24 cellular contexts compared by ENCODE assay signal in the genomic region with DNA sequence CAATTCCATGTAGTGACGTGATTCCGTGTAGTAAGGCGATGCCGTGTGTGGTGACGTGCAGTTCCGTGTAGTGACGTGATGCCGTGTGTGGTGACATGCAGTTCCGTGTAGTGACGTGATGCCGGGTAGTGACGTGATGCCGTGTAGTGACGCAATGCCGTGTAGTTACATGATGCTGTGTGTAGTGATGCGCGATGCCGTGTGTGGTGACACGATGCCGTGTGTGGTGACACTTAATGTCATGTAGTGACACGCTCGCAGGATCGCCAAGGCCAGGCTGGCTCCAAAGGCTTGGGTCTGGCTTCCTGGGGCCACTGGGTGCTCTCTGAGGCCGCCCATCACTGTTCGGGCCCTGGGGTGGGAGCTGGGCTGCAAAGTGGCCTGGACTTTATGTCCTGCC. TPM values are rescaled to one million over a fixed set of nuclear protein-coding genes. Genes with fewer than 3 reads are reported as not detected.
DNase-seq lines count a peak whose midpoint lies in the region; ATAC-seq and TF ChIP-seq lines count a peak whose summit lies in the region.
"Had no signal": no experiment of that assay in that cellular context is flagged by ENCODE, and none has a peak within 500 bp of the region (broad histone marks: within the 10 kb centered on the region; RNA-seq: fewer than 3 reads in every experiment).

No MANE protein-coding gene starts in this region.

- peaks cover 53% of the 10 kb centered on the region for H3K4me1 ChIP-seq in cardiac muscle cell (ENCODE audit: low read depth)
- H3K4me1 ChIP-seq in vagina: peaks cover 58% of the 10 kb centered on the region

- H3K27ac Mint-ChIP-seq in activated naive CD8-positive, alpha-beta T cell treated with anti-CD3 and anti-CD28 coated beads, Interleukin-2, amount 10 ng/mL, durations not matched to agents 7 days and 5 days: peak overlapping the region; percentile 6
- H3K27ac Mint-ChIP-seq in activated naive CD8-positive, alpha-beta T cell treated with anti-CD3 and anti-CD28 coated beads, Interleukin-2, amount 50 U/mL, for 24 hours: no peak overlapping the region
- peak overlapping the region; percentile 61 to 90 (median 81) for H3K27ac Mint-ChIP-seq in nephron
- no peak overlapping the region for H3K27ac Mint-ChIP-seq in activated T-cell treated with anti-CD3 and anti-CD28 coated beads, Interleukin-2, amount 50 U/mL, for 72 hours
- H3K27ac Mint-ChIP-seq: activated B cell treated with CpG ODN at 0.5 μM for 24 hours; CD8-positive, alpha-beta T cell had no signal

- H3K27me3 Mint-ChIP-seq in activated naive CD8-positive, alpha-beta T cell treated with anti-CD3 and anti-CD28 coated beads, Interleukin-2, amount 10 ng/mL, durations not matched to agents 7 days and 5 days: no peaks in the 10 kb centered on the region
- peaks cover 2% of the 10 kb centered on the region for H3K27me3 Mint-ChIP-seq in activated naive CD8-positive, alpha-beta T cell treated with anti-CD3 and anti-CD28 coated beads, Interleukin-2, amount 50 U/mL, for 24 hours
- peaks cover 5% of the 10 kb centered on the region for H3K27me3 Mint-ChIP-seq in nephron (ENCODE audit: low read depth)
- H3K27me3 Mint-ChIP-seq in activated T-cell treated with anti-CD3 and anti-CD28 coated beads, Interleukin-2, amount 50 U/mL, for 72 hours (ENCODE audit: low read depth): no peaks in the 10 kb centered on the region
- H3K27me3 Mint-ChIP-seq: activated B cell treated with CpG ODN at 0.5 μM for 24 hours had no signal

- no peak for DNase-seq in activated naive CD8-positive, alpha-beta T cell treated with anti-CD3 and anti-CD28 coated beads, Interleukin-2, amount 10 ng/mL, durations not matched to agents 7 days and 5 days
- DNase-seq in activated naive CD8-positive, alpha-beta T cell treated with anti-CD3 and anti-CD28 coated beads, Interleukin-2, amount 50 U/mL, for 24 hours: no peak
- DNase-seq in cardiac muscle cell (ENCODE audit: low read depth in 1 of 2, low spot score in 1 of 2) (no peak), vagina (ENCODE audit: extremely low spot score in 2 of 2) (no peak)
- DNase-seq in activated T-cell treated with anti-CD3 and anti-CD28 coated beads, Interleukin-2, amount 50 U/mL, for 72 hours: no peak
- DNase-seq: activated B cell treated with CpG ODN at 0.5 μM for 24 hours; activated CD4-positive, alpha-beta T cell treated with anti-CD3 and anti-CD28 coated beads, Interleukin-2, amount 50 U/mL, for 4 hours; activated CD8-positive, alpha-beta memory T cell treated with anti-CD3 and anti-CD28 coated beads, Interleukin-2, amount 50 U/mL, for 48 hours; CD8-positive, alpha-beta T cell; dermis blood vessel endothelial cell; GDM1; NCI-H1092 treated with DMSO at 0.1 percent for 48 hours; NCI-H2029; stimulated activated CD4-positive, alpha-beta T cell treated with anti-CD3 and anti-CD28 coated beads, Interleukin-4, amount 100 ng/mL, for 1 hour; stimulated activated naive CD4-positive, alpha-beta T cell; T1000; testis had no signal

- H3K27me3 ChIP-seq in cardiac muscle cell: no peaks in the 10 kb centered on the region
- no peaks in the 10 kb centered on the region for H3K27me3 ChIP-seq in vagina
- H3K27me3 ChIP-seq: heart right ventricle, neutrophil, testis had no signal

- H3K27ac ChIP-seq in cardiac muscle cell (peak overlapping the region; percentile 41), vagina (peak overlapping the region; percentile 0)
- H3K27ac ChIP-seq: 22Rv1, neutrophil, testis had no signal

- TF ChIP-seq CTCF in cardiac muscle cell (IDR thresholded peaks at IDR 0.05; ENCODE audit: low read depth, low read length) (no peak), nephron (IDR thresholded peaks at IDR 0.05; ENCODE audit: unreplicated experiment in 3 of 3) (no peak), vagina (IDR thresholded peaks at IDR 0.05) (no peak)

- no peaks in the 10 kb centered on the region for H3K4me1 Mint-ChIP-seq in activated naive CD8-positive, alpha-beta T cell treated with anti-CD3 and anti-CD28 coated beads, Interleukin-2, amount 10 ng/mL, durations not matched to agents 7 days and 5 days
- H3K4me1 Mint-ChIP-seq in activated naive CD8-positive, alpha-beta T cell treated with anti-CD3 and anti-CD28 coated beads, Interleukin-2, amount 50 U/mL, for 24 hours: no peaks in the 10 kb centered on the region
- H3K4me1 Mint-ChIP-seq in nephron: peaks cover 50% of the 10 kb centered on the region
- H3K4me1 Mint-ChIP-seq in activated T-cell treated with anti-CD3 and anti-CD28 coated beads, Interleukin-2, amount 50 U/mL, for 72 hours (ENCODE audit: low read depth): no peaks in the 10 kb centered on the region
- H3K4me1 Mint-ChIP-seq: activated B cell treated with CpG ODN at 0.5 μM for 24 hours had no signal

- no peak for TF ChIP-seq POLR2A in vagina (IDR thresholded peaks at IDR 0.05)

- no peak overlapping the region for H3K4me3 Mint-ChIP-seq in activated naive CD8-positive, alpha-beta T cell treated with anti-CD3 and anti-CD28 coated beads, Interleukin-2, amount 10 ng/mL, durations not matched to agents 7 days and 5 days
- no peak overlapping the region for H3K4me3 Mint-ChIP-seq in activated naive CD8-positive, alpha-beta T cell treated with anti-CD3 and anti-CD28 coated beads, Interleukin-2, amount 50 U/mL, for 24 hours
- H3K4me3 Mint-ChIP-seq in nephron: peak overlapping the region in 1 of 3 experiments; percentile 6
- no peak overlapping the region for H3K4me3 Mint-ChIP-seq in activated T-cell treated with anti-CD3 and anti-CD28 coated beads, Interleukin-2, amount 50 U/mL, for 72 hours
- H3K4me3 Mint-ChIP-seq: activated B cell treated with CpG ODN at 0.5 μM for 24 hours; CD8-positive, alpha-beta T cell had no signal

- H3K36me3 ChIP-seq in cardiac muscle cell: no peaks in the 10 kb centered on the region
- H3K36me3 ChIP-seq in vagina: no peaks in the 10 kb centered on the region
- H3K36me3 ChIP-seq: neutrophil had no signal

- H3K9me3 Mint-ChIP-seq in activated naive CD8-positive, alpha-beta T cell treated with anti-CD3 and anti-CD28 coated beads, Interleukin-2, amount 10 ng/mL, durations not matched to agents 7 days and 5 days: no peaks in the 10 kb centered on the region
- no peaks in the 10 kb centered on the region for H3K9me3 Mint-ChIP-seq in activated naive CD8-positive, alpha-beta T cell treated with anti-CD3 and anti-CD28 coated beads, Interleukin-2, amount 50 U/mL, for 24 hours
- H3K9me3 Mint-ChIP-seq in nephron: no peaks in the 10 kb centered on the region
- H3K9me3 Mint-ChIP-seq in activated T-cell treated with anti-CD3 and anti-CD28 coated beads, Interleukin-2, amount 50 U/mL, for 72 hours: no peaks in the 10 kb centered on the region
- H3K9me3 Mint-ChIP-seq: activated B cell treated with CpG ODN at 0.5 μM for 24 hours; CD8-positive, alpha-beta T cell had no signal

- H3K9me3 ChIP-seq in cardiac muscle cell (ENCODE audit: low read depth) (no peaks in the 10 kb centered on the region), vagina (no peaks in the 10 kb centered on the region)
- H3K9me3 ChIP-seq: heart right ventricle, neutrophil, testis had no signal

- intact Hi-C loops in vagina (cut with DNase I): no loop called here

- no peak for ATAC-seq in activated naive CD8-positive, alpha-beta T cell treated with anti-CD3 and anti-CD28 coated beads, Interleukin-2, amount 10 ng/mL, durations not matched to agents 7 days and 5 days (ENCODE audit: low read depth)
- no peak for ATAC-seq in activated naive CD8-positive, alpha-beta T cell treated with anti-CD3 and anti-CD28 coated beads, Interleukin-2, amount 50 U/mL, for 24 hours
- no peak for ATAC-seq in GM19467 (IDR thresholded peaks at IDR 0.05; ENCODE audit: unreplicated experiment)
- ATAC-seq in activated T-cell treated with anti-CD3 and anti-CD28 coated beads, Interleukin-2, amount 50 U/mL, for 72 hours (replicated peaks in 1 of 2): no peak
- no peak for ATAC-seq in GM18867 (IDR thresholded peaks at IDR 0.05; ENCODE audit: unreplicated experiment)
- ATAC-seq: CD8-positive, alpha-beta T cell had no signal

- H3K4me3 ChIP-seq in cardiac muscle cell (no peak overlapping the region), vagina (no peak overlapping the region)
- H3K4me3 ChIP-seq: smooth muscle cell, testis had no signal

- no peaks in the 10 kb centered on the region for H3K36me3 Mint-ChIP-seq in activated naive CD8-positive, alpha-beta T cell treated with anti-CD3 and anti-CD28 coated beads, Interleukin-2, amount 10 ng/mL, durations not matched to agents 7 days and 5 days
- H3K36me3 Mint-ChIP-seq in activated naive CD8-positive, alpha-beta T cell treated with anti-CD3 and anti-CD28 coated beads, Interleukin-2, amount 50 U/mL, for 24 hours (ENCODE audit: low read depth): no peaks in the 10 kb centered on the region
- no peaks in the 10 kb centered on the region for H3K36me3 Mint-ChIP-seq in nephron (ENCODE audit: low read depth)
- no peaks in the 10 kb centered on the region for H3K36me3 Mint-ChIP-seq in activated T-cell treated with anti-CD3 and anti-CD28 coated beads, Interleukin-2, amount 50 U/mL, for 72 hours (ENCODE audit: insufficient read depth in 2 of 2)
- H3K36me3 Mint-ChIP-seq: CD8-positive, alpha-beta T cell had no signal

- POLR2A ChIA-PET in activated naive CD8-positive, alpha-beta T cell treated with anti-CD3 and anti-CD28 coated beads, Interleukin-2, amount 10 ng/mL, durations not matched to agents 7 days and 5 days (lab: Charles Lee): no interaction called here

RNA-seq across cellular contexts. Expression of gene COL18A1, which starts 14.2 kb away (rescaled TPM):
- total RNA-seq in activated naive CD8-positive, alpha-beta T cell treated with anti-CD3 and anti-CD28 coated beads, Interleukin-2, amount 10 ng/mL, durations not matched to agents 7 days and 5 days: 10 to 100 TPM; 12.5 to 12.8 TPM
- total RNA-seq in cardiac muscle cell (887 and 1,182 TPM in 2 replicates), vagina (86.7 TPM)
- 407 and 535 TPM in 2 replicates for polyA plus RNA-seq in cardiac muscle cell
- total RNA-seq in activated T-cell treated with anti-CD3 and anti-CD28 coated beads, Interleukin-2, amount 50 U/mL, for 72 hours: 1 to 10 TPM; 4.9 to 7.5 TPM

Comparison
In these comparisons a context has a peak if more than half of its experiments do, and no peak if none do; other contexts are left out.
1. H3K27ac Mint-ChIP-seq: peak in activated naive CD8-positive, alpha-beta T cell treated with anti-CD3 and anti-CD28 coated beads, Interleukin-2, amount 10 ng/mL, durations not matched to agents 7 days and 5 days (single experiment) and nephron (3 of 3); none in activated naive CD8-positive, alpha-beta T cell treated with anti-CD3 and anti-CD28 coated beads, Interleukin-2, amount 50 U/mL, for 24 hours (single experiment) and activated T-cell treated with anti-CD3 and anti-CD28 coated beads, Interleukin-2, amount 50 U/mL, for 72 hours (single experiment).
2. RNA of gene COL18A1, which starts 14.2 kb away (total RNA-seq): 887 to 1,182 TPM in cardiac muscle cell; 86.7 TPM in vagina (single experiment), 12.5 to 12.8 TPM in activated naive CD8-positive, alpha-beta T cell treated with anti-CD3 and anti-CD28 coated beads, Interleukin-2, amount 10 ng/mL, durations not matched to agents 7 days and 5 days and 4.9 to 7.5 TPM in activated T-cell treated with anti-CD3 and anti-CD28 coated beads, Interleukin-2, amount 50 U/mL, for 72 hours; every median in the first group is over 10 times any median in the second.